In genomic region chr11:78265326-78265725, GRCh38 we compare ENCODE assay signal across 15 cellular contexts.
"Had no signal": no experiment of that assay in that cellular context is flagged by ENCODE, and none has a peak within 500 bp of the region (broad histone marks: within the 10 kb centered on the region; RNA-seq: fewer than 3 reads in every experiment).

No MANE protein-coding gene starts in this region.

- DNase-seq: activated CD4-positive, alpha-beta T cell treated with anti-CD3 and anti-CD28 coated beads, Interleukin-2, amount 10 ng/mL, durations not matched to agents 7 days and 5 days; activated CD8-positive, alpha-beta memory T cell treated with anti-CD3 and anti-CD28 coated beads, Interleukin-2, amount 50 U/mL, for 48 hours; activated effector memory CD4-positive, alpha-beta T cell treated with Interleukin-2 at 50 U/mL for 16 hours; activated naive CD4-positive, alpha-beta T cell treated with anti-CD3 and anti-CD28 coated beads, Interleukin-2, amount 10 ng/mL, durations not matched to agents 7 days and 5 days; activated T-cell treated with anti-CD3 and anti-CD28 coated beads, Interleukin-2, amount 50 U/mL, for 48 hours; aorta; foreskin fibroblast; hippocampal formation; islet precursor cell; T-helper 1 cell had no signal

- H3K9me3 Mint-ChIP-seq: activated CD4-positive, alpha-beta T cell treated with anti-CD3 and anti-CD28 coated beads, Interleukin-2, amount 10 ng/mL, durations not matched to agents 7 days and 5 days; activated naive CD4-positive, alpha-beta T cell treated with anti-CD3 and anti-CD28 coated beads, Interleukin-2, amount 10 ng/mL, durations not matched to agents 7 days and 5 days; mesothelial cell of epicardium; stimulated activated naive CD8-positive, alpha-beta T cell treated with anti-CD3 and anti-CD28 coated beads, Interleukin-15, Interleukin-2, amounts not matched to agents 100 ng/mL and 50 ng/mL, for 24 hours; type B pancreatic cell had no signal

- H3K27me3 Mint-ChIP-seq: activated CD4-positive, alpha-beta T cell treated with anti-CD3 and anti-CD28 coated beads, Interleukin-2, amount 10 ng/mL, durations not matched to agents 7 days and 5 days; activated naive CD4-positive, alpha-beta T cell treated with anti-CD3 and anti-CD28 coated beads, Interleukin-2, amount 10 ng/mL, durations not matched to agents 7 days and 5 days; stimulated activated naive CD8-positive, alpha-beta T cell treated with anti-CD3 and anti-CD28 coated beads, Interleukin-15, Interleukin-2, amounts not matched to agents 100 ng/mL and 50 ng/mL, for 24 hours; type B pancreatic cell had no signal

- H3K27ac Mint-ChIP-seq: activated CD4-positive, alpha-beta T cell treated with anti-CD3 and anti-CD28 coated beads, Interleukin-2, amount 10 ng/mL, durations not matched to agents 7 days and 5 days; activated naive CD4-positive, alpha-beta T cell treated with anti-CD3 and anti-CD28 coated beads, Interleukin-2, amount 10 ng/mL, durations not matched to agents 7 days and 5 days; mesothelial cell of epicardium; stimulated activated naive CD8-positive, alpha-beta T cell treated with anti-CD3 and anti-CD28 coated beads, Interleukin-15, Interleukin-2, amounts not matched to agents 100 ng/mL and 50 ng/mL, for 24 hours; type B pancreatic cell had no signal

- H3K4me3 Mint-ChIP-seq: activated CD4-positive, alpha-beta T cell treated with anti-CD3 and anti-CD28 coated beads, Interleukin-2, amount 10 ng/mL, durations not matched to agents 7 days and 5 days; activated naive CD4-positive, alpha-beta T cell treated with anti-CD3 and anti-CD28 coated beads, Interleukin-2, amount 10 ng/mL, durations not matched to agents 7 days and 5 days; mesothelial cell of epicardium; stimulated activated naive CD8-positive, alpha-beta T cell treated with anti-CD3 and anti-CD28 coated beads, Interleukin-15, Interleukin-2, amounts not matched to agents 100 ng/mL and 50 ng/mL, for 24 hours; type B pancreatic cell had no signal

- ATAC-seq: activated CD4-positive, CD25-positive, alpha-beta regulatory T cell treated with anti-CD3 and anti-CD28 coated beads, Interleukin-2, amount 50 U/mL, for 24 hours; left lobe of liver had no signal

- H3K4me1 Mint-ChIP-seq: activated naive CD4-positive, alpha-beta T cell treated with anti-CD3 and anti-CD28 coated beads, Interleukin-2, amount 10 ng/mL, durations not matched to agents 7 days and 5 days had no signal
